ENCODE assay signal across 8 cellular contexts in genomic region chr13:27379694-27380596, GRCh38. TPM values are rescaled to one million over a fixed set of nuclear protein-coding genes. Genes with fewer than 3 reads are reported as not detected.
A peak's percentile ranks its signal among the peaks of the same experiment; 100 is the strongest.
DNase-seq lines count a peak whose midpoint lies in the region; ATAC-seq and TF ChIP-seq lines count a peak whose summit lies in the region.

No MANE protein-coding gene starts in this region.

- no peak overlapping the region for H3K4me2 ChIP-seq in OCI-LY1 (ENCODE audit: low read length)

- H3K79me2 ChIP-seq in OCI-LY1 (ENCODE audit: insufficient read depth, low read length) = no peaks in the 10 kb centered on the region

- H3K9me3 Mint-ChIP-seq in HFFc6 = no peaks in the 10 kb centered on the region
- H3K9me3 Mint-ChIP-seq in activated T-helper 1 cell treated with anti-CD3 and anti-CD28 coated beads, Interleukin-12 subunit alpha, Interleukin-12 subunit beta, Interleukin-2, Interleukin-4 antibody, amounts not matched to agents 30 ng/mL and 10 ng/mL and 1 ng/mL, durations not matched to agents 14 hours and 24 hours and 36 hours = no peaks in the 10 kb centered on the region

- H3K27me3 ChIP-seq in OCI-LY1 (ENCODE audit: insufficient read depth, low read length) = peaks cover 9% of the 10 kb centered on the region; the same call in 1 of the 2 replicates
- peaks cover 26% of the 10 kb centered on the region for H3K27me3 ChIP-seq in gastroesophageal sphincter
- H3K27me3 ChIP-seq in psoas muscle (ENCODE audit: insufficient read depth in 3 of 3, low read length in 2 of 3) = peaks cover 0 to 3% (median 0%) of the 10 kb centered on the region in 3 donors

- H3K9ac ChIP-seq in OCI-LY1 (ENCODE audit: low read length) = no peak overlapping the region

- intact Hi-C loops in activated T-helper 1 cell treated with anti-CD3 and anti-CD28 coated beads, Interleukin-12 subunit alpha, Interleukin-12 subunit beta, Interleukin-2, Interleukin-4 antibody, amounts not matched to agents 30 ng/mL and 10 ng/mL and 1 ng/mL, durations not matched to agents 14 hours and 24 hours and 36 hours (cut with micrococcal nuclease) = no loop called here
- intact Hi-C loops in psoas muscle (cut with DNase I) = loop anchor here (5.0 to 10.0 kb wide), 3 partner anchors 155 to 347 kb away; no protein-coding TSS in a partner anchor

- H3F3A ChIP-seq in OCI-LY1 (ENCODE audit: insufficient read depth, low read length) = no peaks in the 10 kb centered on the region

- 0 out of 2 replicates have a peak, but pooled peaks cover 5% of the 10 kb centered on the region for H3K4me1 Mint-ChIP-seq in HFFc6 (ENCODE audit: low read depth)
- peaks cover 6% of the 10 kb centered on the region for H3K4me1 Mint-ChIP-seq in activated T-helper 1 cell treated with anti-CD3 and anti-CD28 coated beads, Interleukin-12 subunit alpha, Interleukin-12 subunit beta, Interleukin-2, Interleukin-4 antibody, amounts not matched to agents 30 ng/mL and 10 ng/mL and 1 ng/mL, durations not matched to agents 14 hours and 24 hours and 36 hours (ENCODE audit: low read depth)

- H3K27ac Mint-ChIP-seq in HFFc6 = no peak overlapping the region
- no peak overlapping the region for H3K27ac Mint-ChIP-seq in activated T-helper 1 cell treated with anti-CD3 and anti-CD28 coated beads, Interleukin-12 subunit alpha, Interleukin-12 subunit beta, Interleukin-2, Interleukin-4 antibody, amounts not matched to agents 30 ng/mL and 10 ng/mL and 1 ng/mL, durations not matched to agents 14 hours and 24 hours and 36 hours

- H3K36me3 ChIP-seq in OCI-LY1 (ENCODE audit: insufficient read depth, low read length) = no peaks in the 10 kb centered on the region
- no peaks in the 10 kb centered on the region for H3K36me3 ChIP-seq in gastroesophageal sphincter
- H3K36me3 ChIP-seq in psoas muscle (ENCODE audit: insufficient read depth in 1 of 2, low read depth in 1 of 2) = no peaks in the 10 kb centered on the region

- H3K9me2 ChIP-seq in OCI-LY1 (ENCODE audit: low read depth, low read length) = no peaks in the 10 kb centered on the region

- no peaks in the 10 kb centered on the region for H4K20me1 ChIP-seq in OCI-LY1 (ENCODE audit: insufficient read depth, low read length)

- peaks cover 35% of the 10 kb centered on the region for H3K27me3 Mint-ChIP-seq in HFFc6 (ENCODE audit: insufficient read depth)
- H3K27me3 Mint-ChIP-seq in activated T-helper 1 cell treated with anti-CD3 and anti-CD28 coated beads, Interleukin-12 subunit alpha, Interleukin-12 subunit beta, Interleukin-2, Interleukin-4 antibody, amounts not matched to agents 30 ng/mL and 10 ng/mL and 1 ng/mL, durations not matched to agents 14 hours and 24 hours and 36 hours (ENCODE audit: insufficient read depth) = peaks cover 15% of the 10 kb centered on the region

- H3K4me1 ChIP-seq in OCI-LY1 (ENCODE audit: insufficient read depth, low read length, severe bottlenecking) (no peaks in the 10 kb centered on the region), gastroesophageal sphincter (peaks cover 0 to 10% (median 0%) of the 10 kb centered on the region in 3 donors), psoas muscle (no peaks in the 10 kb centered on the region)

- no peak overlapping the region for H2AFZ ChIP-seq in OCI-LY1 (ENCODE audit: low read length)

- no peaks in the 10 kb centered on the region for H3K9me3 ChIP-seq in OCI-LY1 (ENCODE audit: low read length)
- no peaks in the 10 kb centered on the region for H3K9me3 ChIP-seq in gastroesophageal sphincter
- H3K9me3 ChIP-seq in psoas muscle = no peaks in the 10 kb centered on the region

- TF ChIP-seq CTCF in HFFc6 (IDR thresholded peaks at IDR 0.05) (peak; percentile 80), OCI-LY1 (IDR thresholded peaks at IDR 0.05; ENCODE audit: low read length) (peak; percentile 66), gastroesophageal sphincter (IDR thresholded peaks at IDR 0.05) (peak in 3 of 4 experiments; percentile 22 to 56 (median 26)), psoas muscle (IDR thresholded peaks at IDR 0.05) (peak; percentile 34)

- ATAC-seq in gastroesophageal sphincter (no peak), psoas muscle (peak; percentile 44 to 84 (median 74)), GM21381 (IDR thresholded peaks at IDR 0.05; ENCODE audit: unreplicated experiment) (no peak)

- H3K36me3 Mint-ChIP-seq in HFFc6 (ENCODE audit: low read depth) = no peaks in the 10 kb centered on the region
- H3K36me3 Mint-ChIP-seq in activated T-helper 1 cell treated with anti-CD3 and anti-CD28 coated beads, Interleukin-12 subunit alpha, Interleukin-12 subunit beta, Interleukin-2, Interleukin-4 antibody, amounts not matched to agents 30 ng/mL and 10 ng/mL and 1 ng/mL, durations not matched to agents 14 hours and 24 hours and 36 hours (ENCODE audit: low read depth) = no peaks in the 10 kb centered on the region

- H3K4me3 Mint-ChIP-seq in HFFc6 = no peak overlapping the region
- H3K4me3 Mint-ChIP-seq in activated T-helper 1 cell treated with anti-CD3 and anti-CD28 coated beads, Interleukin-12 subunit alpha, Interleukin-12 subunit beta, Interleukin-2, Interleukin-4 antibody, amounts not matched to agents 30 ng/mL and 10 ng/mL and 1 ng/mL, durations not matched to agents 14 hours and 24 hours and 36 hours = no peak overlapping the region

- H3K27ac ChIP-seq in OCI-LY1 (ENCODE audit: low read depth, low read length, poor library complexity, severe bottlenecking) (no peak overlapping the region), gastroesophageal sphincter (no peak overlapping the region), psoas muscle (no peak overlapping the region)

- no peak for TF ChIP-seq POLR2A in gastroesophageal sphincter (IDR thresholded peaks at IDR 0.05)

- no peak for TF ChIP-seq EP300 in gastroesophageal sphincter (IDR thresholded peaks at IDR 0.05)

- DNase-seq in CD1c-positive myeloid dendritic cell (ENCODE audit: extremely low spot score) (peak; percentile 59), HFFc6 (peak; percentile 38), psoas muscle (peak; percentile 46 to 76), T1000 (lab: John Stamatoyannopoulos, UW) (no peak)
- peak; percentile 31 for DNase-seq in activated T-helper 1 cell treated with anti-CD3 and anti-CD28 coated beads, Interleukin-12 subunit alpha, Interleukin-12 subunit beta, Interleukin-2, Interleukin-4 antibody, amounts not matched to agents 30 ng/mL and 10 ng/mL and 1 ng/mL, durations not matched to agents 14 hours and 24 hours and 36 hours (ENCODE audit: low spot score)

- no peak overlapping the region for H3K4me3 ChIP-seq in OCI-LY1 (ENCODE audit: low read depth, low read length, poor library complexity, severe bottlenecking)
- H3K4me3 ChIP-seq in gastroesophageal sphincter = no peak overlapping the region
- no peak overlapping the region for H3K4me3 ChIP-seq in psoas muscle

- 31 to 36% methylated on average over 9 of the region's 13 CpGs for WGBS in gastroesophageal sphincter (ENCODE audit: low coverage in 1 of 2), 2 donors
- 29 to 30% (median 30%) methylated on average over 12 to 13 of the region's 13 CpGs for WGBS in psoas muscle, 3 donors

RNA-seq across cellular contexts. Expression of gene GTF3A, which starts 44.5 kb away (rescaled TPM):
- total RNA-seq in HFFc6 (2021; fragmentation: NEBNext Ultra II Directional; extraction: Animal tissue kit (Norgen Biotek cat#: 25700)) = 10 to 100 TPM; 70.8 to 81.2 (median 75.0) TPM
- 255 and 264 TPM in 2 replicates for total RNA-seq in activated T-helper 1 cell treated with anti-CD3 and anti-CD28 coated beads, Interleukin-12 subunit alpha, Interleukin-12 subunit beta, Interleukin-2, Interleukin-4 antibody, amounts not matched to agents 30 ng/mL and 10 ng/mL and 1 ng/mL, durations not matched to agents 14 hours and 24 hours and 36 hours
- total RNA-seq in gastroesophageal sphincter (100 to 1,000 TPM in 2 of 4 donors, 10 to 100 TPM in 2; 90.5 to 151 (median 120) TPM), psoas muscle (100 to 1,000 TPM; 141 to 201 (median 159) TPM)
- 100 to 1,000 TPM; 228 to 285 (median 231) TPM for polyA plus RNA-seq in psoas muscle

Comparison
In these comparisons a context has a peak if more than half of its experiments do, and no peak if none do; other contexts are left out.
1. CTCF ChIP-seq: peak in every context shown above with its lines; median percentile 80 in HFFc6; 66 in OCI-LY1; 34 in psoas muscle; 26 in gastroesophageal sphincter.
2. ATAC-seq: peak in psoas muscle (4 of 4); none in gastroesophageal sphincter (single experiment) and GM21381 (single experiment).